In genomic region chr4:70901984-70902576, GRCh38 we compare ENCODE assay signal across 8 cellular contexts. TPM values are rescaled to one million over a fixed set of nuclear protein-coding genes. Genes with fewer than 3 reads are reported as not detected.
DNase-seq lines count a peak whose midpoint lies in the region; ATAC-seq and TF ChIP-seq lines count a peak whose summit lies in the region.

MOB1B (plus strand) TSS chr4:70902369; CDS start chr4:70902537, 168 bp downstream.

- POLR2A ChIA-PET in AG04449 (lab: Yijun Ruan, JAX) (interaction anchor here (0.7 to 1.2 kb wide), 7 partner anchors 12 to 197 kb away, joined by 3 to 8 read pairs (median 3); partner anchors contain the start of genes DCK and GRSF1), activated B cell treated with CpG ODN at 0.5 μM for 24 hours (lab: Charles Lee) (interaction anchor here (0.6 to 2.9 kb wide), 17 partner anchors 9 to 198 kb away, joined by 3 to 80 read pairs (median 4); partner anchors contain the start of genes DCK and GRSF1)

- no peaks in the 10 kb centered on the region for H3K9me3 Mint-ChIP-seq in activated B cell treated with CpG ODN at 0.5 μM for 24 hours

- H3K4me3 Mint-ChIP-seq in activated B cell treated with CpG ODN at 0.5 μM for 24 hours, result peak within 1 kb of the TSS; percentile 98

- ATAC-seq in GM18858 (IDR thresholded peaks at IDR 0.05; ENCODE audit: unreplicated experiment) (peak; percentile 88), HG03095 (IDR thresholded peaks at IDR 0.05; ENCODE audit: unreplicated experiment) (peak; percentile 89), activated B cell treated with CpG ODN at 0.5 μM for 24 hours (ENCODE audit: low read depth) (peak; percentile 96)

- H3K27ac ChIP-seq in caudate nucleus (ENCODE audit: low read depth, low read length), result peak within 1 kb of the TSS; percentile 82

- peaks cover 24% of the 10 kb centered on the region for H3K36me3 Mint-ChIP-seq in activated B cell treated with CpG ODN at 0.5 μM for 24 hours (ENCODE audit: low read depth)

- CTCF ChIA-PET in AG04449 (lab: Yijun Ruan, JAX) (interaction anchor here (0.8 to 2.4 kb wide), 7 partner anchors 16 to 329 kb away, joined by 3 to 14 read pairs (median 3); no protein-coding TSS in a partner anchor), activated B cell treated with CpG ODN at 0.5 μM for 24 hours (lab: Charles Lee) (interaction anchor here (0.7 to 1.7 kb wide), 17 partner anchors 19 to 197 kb away, joined by 3 to 11 read pairs (median 4); partner anchors contain the start of genes DCK and GRSF1)

- no peaks in the 10 kb centered on the region for H3K27me3 Mint-ChIP-seq in activated B cell treated with CpG ODN at 0.5 μM for 24 hours

- TF ChIP-seq CTCF in AG04449 (IDR thresholded peaks at IDR 0.05; ENCODE audit: insufficient read depth, low read length, missing control alignments) (peak; percentile 47), activated B cell treated with CpG ODN at 0.5 μM for 24 hours (IDR thresholded peaks at IDR 0.05) (no peak)

- intact Hi-C loops in activated B cell treated with CpG ODN at 0.5 μM for 24 hours (cut with micrococcal nuclease), result loop anchor here (1.0 to 5.0 kb wide), 11 partner anchors 24 to 250 kb away; partner anchors contain the start of genes DCK, GRSF1 and UTP3

- peaks cover 26% of the 10 kb centered on the region for H3K4me1 Mint-ChIP-seq in activated B cell treated with CpG ODN at 0.5 μM for 24 hours

- peak within 1 kb of the TSS; percentile 86 for H3K4me3 ChIP-seq in AG04449 (ENCODE audit: low read depth, low read length)

- H3K27ac Mint-ChIP-seq in activated B cell treated with CpG ODN at 0.5 μM for 24 hours, result peak within 1 kb of the TSS; percentile 85

- peak; percentile 31 for DNase-seq in AG04449 (ENCODE audit: low read depth, low spot score)
- peak; percentile 88 for DNase-seq in NCI-H2227 (lab: John Stamatoyannopoulos, UW; ENCODE audit: unreplicated experiment)
- DNase-seq in activated B cell treated with CpG ODN at 0.5 μM for 24 hours, result peak; percentile 73
- DNase-seq in caudate nucleus (lab: John Stamatoyannopoulos, UW), result peak in 60 of 61 donors; percentile 8 to 91 (median 69)
- DNase-seq in iris pigment epithelial cell (ENCODE audit: low read depth), result peak; percentile 88
- peak; percentile 79 for DNase-seq in stimulated activated CD4-positive, alpha-beta T cell treated with anti-CD3 and anti-CD28 coated beads, Interleukin-12 subunit alpha, Interleukin-12 subunit beta, amount 100 ng/mL, for 4 hours

RNA-seq across cellular contexts. Expression of gene MOB1B, which starts in this region (rescaled TPM):
- 22.2 and 23.4 TPM in 2 replicates for total RNA-seq in activated B cell treated with CpG ODN at 0.5 μM for 24 hours

Comparison
In these comparisons a context has a peak if more than half of its experiments do, and no peak if none do; other contexts are left out.
1. Peak in every context shown above with its lines: DNase-seq, ATAC-seq, H3K4me3 ChIP-seq and H3K27ac ChIP-seq.
2. DNase-seq: peak in every context shown above with its lines; median percentile 88 in NCI-H2227; 88 in iris pigment epithelial cell; 79 in stimulated activated CD4-positive, alpha-beta T cell treated with anti-CD3 and anti-CD28 coated beads, Interleukin-12 subunit alpha, Interleukin-12 subunit beta, amount 100 ng/mL, for 4 hours; 73 in activated B cell treated with CpG ODN at 0.5 μM for 24 hours; 69 in caudate nucleus; 31 in AG04449.